In the genomic region with DNA sequence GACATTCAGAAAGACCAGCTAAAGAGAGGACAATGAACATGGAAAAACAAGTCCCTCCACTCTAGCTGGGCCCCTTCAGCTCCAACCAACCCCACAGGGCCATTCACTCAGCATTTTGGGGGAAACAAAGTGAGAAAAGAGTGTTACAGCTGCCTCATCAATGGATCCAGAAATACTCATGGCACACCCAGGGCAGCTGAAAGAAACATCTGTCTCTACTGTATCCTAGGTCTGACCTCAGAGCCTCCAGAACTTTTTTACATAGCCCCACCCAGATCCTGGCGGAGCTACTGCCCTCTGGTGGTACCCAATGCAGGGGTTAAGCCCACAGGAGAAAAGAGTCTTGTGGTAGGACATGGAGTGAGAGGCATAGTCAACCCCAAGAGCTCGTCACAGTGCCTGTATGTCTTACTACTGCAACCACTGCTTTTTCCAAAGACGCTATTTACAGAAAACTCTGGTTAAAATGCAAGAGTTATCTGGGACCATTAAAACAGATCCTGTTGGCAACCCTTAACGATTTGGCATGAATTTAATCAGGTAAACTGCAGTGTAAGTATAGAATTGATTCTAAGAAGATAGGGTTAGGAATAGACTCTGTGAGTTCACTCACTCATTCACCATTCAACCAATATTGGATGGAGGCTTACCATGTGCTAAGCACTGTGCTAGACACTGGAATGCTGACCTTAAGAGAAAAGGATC, we compare ENCODE assay signal across 1 cellular context.
TF ChIP-seq lines count a peak whose summit lies in the region.

No MANE protein-coding gene starts in this region.

TF ChIP-seq in HepG2, 621 proteins besides CTCF, POLR2A, EP300 and RAD21 (continued from another document and continues in another):
- TF ChIP-seq RXRA (CRISPR knock-in tag; IDR thresholded peaks at IDR 0.05) (peak; percentile 31; the same call in 1 of the 2 replicates), ZNF720 (CRISPR knock-in tag; IDR thresholded peaks at IDR 0.05) (no peak), ZNF841 (CRISPR knock-in tag; IDR thresholded peaks at IDR 0.05; ENCODE audit: borderline replicate concordance) (no peak), RFX3 (CRISPR knock-in tag; IDR thresholded peaks at IDR 0.05) (no peak), ZNF549 (CRISPR knock-in tag; IDR thresholded peaks at IDR 0.05) (no peak), TGIF2 (CRISPR knock-in tag; IDR thresholded peaks at IDR 0.05) (0 out of 2 replicates have a peak, but pooled peaks have one; percentile 23), ZNF333 (CRISPR knock-in tag; IDR thresholded peaks at IDR 0.05; ENCODE audit: borderline replicate concordance) (no peak), MBNL3 (CRISPR knock-in tag; conservative IDR thresholded peaks at IDR 0.05) (no peak), ZSCAN25 (CRISPR knock-in tag; IDR thresholded peaks at IDR 0.05) (no peak), ZNF253 (CRISPR knock-in tag; IDR thresholded peaks at IDR 0.05; ENCODE audit: borderline replicate concordance) (no peak), REL (CRISPR knock-in tag; conservative IDR thresholded peaks at IDR 0.05) (no peak), TEAD3 (CRISPR knock-in tag; optimal IDR thresholded peaks at IDR 0.05; ENCODE audit: borderline replicate concordance) (peak; percentile 53), MAF1 (CRISPR knock-in tag; IDR thresholded peaks at IDR 0.05; ENCODE audit: borderline replicate concordance) (no peak), SMAD9 (CRISPR knock-in tag; IDR thresholded peaks at IDR 0.05) (0 out of 2 replicates have a peak, but pooled peaks have one; percentile 24), BORCS8-MEF2B (CRISPR knock-in tag; IDR thresholded peaks at IDR 0.05) (no peak), KDM2A (CRISPR knock-in tag; IDR thresholded peaks at IDR 0.05; ENCODE audit: borderline replicate concordance, low read depth) (peak; percentile 64), THAP11 (CRISPR knock-in tag; IDR thresholded peaks at IDR 0.05) (0 out of 2 replicates have a peak, but pooled peaks have one; percentile 25), ZNF672 (CRISPR knock-in tag; IDR thresholded peaks at IDR 0.05) (no peak), HNF4G (IDR thresholded peaks at IDR 0.05; ENCODE audit: borderline replicate concordance, low read depth, low read length) (no peak), HNF4G (CRISPR knock-in tag; IDR thresholded peaks at IDR 0.05; ENCODE audit: borderline replicate concordance, low read depth) (no peak), MAFK (conservative IDR thresholded peaks at IDR 0.05 in 1 of 2, IDR thresholded peaks at IDR 0.05 in 1 of 2; ENCODE audit: low read length in 2 of 2) (no peak), MAZ (IDR thresholded peaks at IDR 0.05; ENCODE audit: borderline replicate concordance, low read depth, low read length) (peak; percentile 57; the same call in 1 of the 2 replicates), MAZ (CRISPR knock-in tag; IDR thresholded peaks at IDR 0.05; ENCODE audit: low read depth) (0 out of 2 replicates have a peak, but pooled peaks have one; percentile 49), RARA (CRISPR knock-in tag; IDR thresholded peaks at IDR 0.05) (peak; percentile 35), ZFP37 (CRISPR knock-in tag; IDR thresholded peaks at IDR 0.05; ENCODE audit: borderline replicate concordance) (0 out of 2 replicates have a peak, but pooled peaks have one; percentile 16), KLF11 (CRISPR knock-in tag; IDR thresholded peaks at IDR 0.05) (0 out of 2 replicates have a peak, but pooled peaks have one; percentile 11), GPN1 (CRISPR knock-in tag; IDR thresholded peaks at IDR 0.05; ENCODE audit: borderline replicate concordance) (no peak), ZNF772 (CRISPR knock-in tag; IDR thresholded peaks at IDR 0.05) (0 out of 2 replicates have a peak, but pooled peaks have one; percentile 28), NR2F1 (CRISPR knock-in tag; IDR thresholded peaks at IDR 0.05) (0 out of 4 replicates have a peak, but pooled peaks of 1 of the 2 experiments have one; percentile 38), HNRNPLL (IDR thresholded peaks at IDR 0.05; ENCODE audit: low read depth, low read length, poor library complexity, severe bottlenecking) (no peak), RFX5 (IDR thresholded peaks at IDR 0.05; ENCODE audit: low read depth, low read length) (no peak)
- TF ChIP-seq, protein P1, sequence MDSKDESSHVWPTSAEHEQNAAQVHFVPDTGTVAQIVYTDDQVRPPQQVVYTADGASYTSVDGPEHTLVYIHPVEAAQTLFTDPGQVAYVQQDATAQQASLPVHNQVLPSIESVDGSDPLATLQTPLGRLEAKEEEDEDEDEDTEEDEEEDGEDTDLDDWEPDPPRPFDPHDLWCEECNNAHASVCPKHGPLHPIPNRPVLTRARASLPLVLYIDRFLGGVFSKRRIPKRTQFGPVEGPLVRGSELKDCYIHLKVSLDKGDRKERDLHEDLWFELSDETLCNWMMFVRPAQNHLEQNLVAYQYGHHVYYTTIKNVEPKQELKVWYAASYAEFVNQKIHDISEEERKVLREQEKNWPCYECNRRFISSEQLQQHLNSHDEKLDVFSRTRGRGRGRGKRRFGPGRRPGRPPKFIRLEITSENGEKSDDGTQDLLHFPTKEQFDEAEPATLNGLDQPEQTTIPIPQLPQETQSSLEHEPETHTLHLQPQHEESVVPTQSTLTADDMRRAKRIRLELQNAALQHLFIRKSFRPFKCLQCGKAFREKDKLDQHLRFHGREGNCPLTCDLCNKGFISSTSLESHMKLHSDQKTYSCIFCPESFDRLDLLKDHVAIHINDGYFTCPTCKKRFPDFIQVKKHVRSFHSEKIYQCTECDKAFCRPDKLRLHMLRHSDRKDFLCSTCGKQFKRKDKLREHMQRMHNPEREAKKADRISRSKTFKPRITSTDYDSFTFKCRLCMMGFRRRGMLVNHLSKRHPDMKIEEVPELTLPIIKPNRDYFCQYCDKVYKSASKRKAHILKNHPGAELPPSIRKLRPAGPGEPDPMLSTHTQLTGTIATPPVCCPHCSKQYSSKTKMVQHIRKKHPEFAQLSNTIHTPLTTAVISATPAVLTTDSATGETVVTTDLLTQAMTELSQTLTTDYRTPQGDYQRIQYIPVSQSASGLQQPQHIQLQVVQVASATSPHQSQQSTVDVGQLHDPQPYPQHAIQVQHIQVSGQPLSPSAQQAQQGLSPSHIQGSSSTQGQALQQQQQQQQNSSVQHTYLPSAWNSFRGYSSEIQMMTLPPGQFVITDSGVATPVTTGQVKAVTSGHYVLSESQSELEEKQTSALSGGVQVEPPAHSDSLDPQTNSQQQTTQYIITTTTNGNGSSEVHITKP (CRISPR knock-in tag; IDR thresholded peaks at IDR 0.05; ENCODE audit: low read depth) = no peak
- TF ChIP-seq, protein P2, sequence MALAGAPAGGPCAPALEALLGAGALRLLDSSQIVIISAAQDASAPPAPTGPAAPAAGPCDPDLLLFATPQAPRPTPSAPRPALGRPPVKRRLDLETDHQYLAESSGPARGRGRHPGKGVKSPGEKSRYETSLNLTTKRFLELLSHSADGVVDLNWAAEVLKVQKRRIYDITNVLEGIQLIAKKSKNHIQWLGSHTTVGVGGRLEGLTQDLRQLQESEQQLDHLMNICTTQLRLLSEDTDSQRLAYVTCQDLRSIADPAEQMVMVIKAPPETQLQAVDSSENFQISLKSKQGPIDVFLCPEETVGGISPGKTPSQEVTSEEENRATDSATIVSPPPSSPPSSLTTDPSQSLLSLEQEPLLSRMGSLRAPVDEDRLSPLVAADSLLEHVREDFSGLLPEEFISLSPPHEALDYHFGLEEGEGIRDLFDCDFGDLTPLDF (CRISPR knock-in tag; IDR thresholded peaks at IDR 0.05) = no peak
- TF ChIP-seq, protein P3, sequence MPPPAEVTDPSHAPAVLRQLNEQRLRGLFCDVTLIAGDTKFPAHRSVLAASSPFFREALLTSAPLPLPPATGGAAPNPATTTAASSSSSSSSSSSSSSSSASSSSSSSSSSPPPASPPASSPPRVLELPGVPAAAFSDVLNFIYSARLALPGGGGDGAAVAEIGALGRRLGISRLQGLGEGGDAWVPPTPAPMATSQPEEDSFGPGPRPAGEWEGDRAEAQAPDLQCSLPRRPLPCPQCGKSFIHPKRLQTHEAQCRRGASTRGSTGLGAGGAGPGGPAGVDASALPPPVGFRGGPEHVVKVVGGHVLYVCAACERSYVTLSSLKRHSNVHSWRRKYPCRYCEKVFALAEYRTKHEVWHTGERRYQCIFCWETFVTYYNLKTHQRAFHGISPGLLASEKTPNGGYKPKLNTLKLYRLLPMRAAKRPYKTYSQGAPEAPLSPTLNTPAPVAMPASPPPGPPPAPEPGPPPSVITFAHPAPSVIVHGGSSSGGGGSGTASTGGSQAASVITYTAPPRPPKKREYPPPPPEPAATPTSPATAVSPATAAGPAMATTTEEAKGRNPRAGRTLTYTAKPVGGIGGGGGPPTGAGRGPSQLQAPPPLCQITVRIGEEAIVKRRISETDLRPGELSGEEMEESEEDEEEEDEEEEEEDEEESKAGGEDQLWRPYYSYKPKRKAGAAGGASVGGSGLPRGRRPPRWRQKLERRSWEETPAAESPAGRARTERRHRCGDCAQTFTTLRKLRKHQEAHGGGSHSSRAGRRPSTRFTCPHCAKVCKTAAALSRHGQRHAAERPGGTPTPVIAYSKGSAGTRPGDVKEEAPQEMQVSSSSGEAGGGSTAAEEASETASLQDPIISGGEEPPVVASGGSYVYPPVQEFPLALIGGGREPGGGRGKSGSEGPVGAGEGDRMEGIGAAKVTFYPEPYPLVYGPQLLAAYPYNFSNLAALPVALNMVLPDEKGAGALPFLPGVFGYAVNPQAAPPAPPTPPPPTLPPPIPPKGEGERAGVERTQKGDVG (CRISPR knock-in tag; IDR thresholded peaks at IDR 0.05; ENCODE audit: borderline replicate concordance) = no peak
- TF ChIP-seq, protein P4, sequence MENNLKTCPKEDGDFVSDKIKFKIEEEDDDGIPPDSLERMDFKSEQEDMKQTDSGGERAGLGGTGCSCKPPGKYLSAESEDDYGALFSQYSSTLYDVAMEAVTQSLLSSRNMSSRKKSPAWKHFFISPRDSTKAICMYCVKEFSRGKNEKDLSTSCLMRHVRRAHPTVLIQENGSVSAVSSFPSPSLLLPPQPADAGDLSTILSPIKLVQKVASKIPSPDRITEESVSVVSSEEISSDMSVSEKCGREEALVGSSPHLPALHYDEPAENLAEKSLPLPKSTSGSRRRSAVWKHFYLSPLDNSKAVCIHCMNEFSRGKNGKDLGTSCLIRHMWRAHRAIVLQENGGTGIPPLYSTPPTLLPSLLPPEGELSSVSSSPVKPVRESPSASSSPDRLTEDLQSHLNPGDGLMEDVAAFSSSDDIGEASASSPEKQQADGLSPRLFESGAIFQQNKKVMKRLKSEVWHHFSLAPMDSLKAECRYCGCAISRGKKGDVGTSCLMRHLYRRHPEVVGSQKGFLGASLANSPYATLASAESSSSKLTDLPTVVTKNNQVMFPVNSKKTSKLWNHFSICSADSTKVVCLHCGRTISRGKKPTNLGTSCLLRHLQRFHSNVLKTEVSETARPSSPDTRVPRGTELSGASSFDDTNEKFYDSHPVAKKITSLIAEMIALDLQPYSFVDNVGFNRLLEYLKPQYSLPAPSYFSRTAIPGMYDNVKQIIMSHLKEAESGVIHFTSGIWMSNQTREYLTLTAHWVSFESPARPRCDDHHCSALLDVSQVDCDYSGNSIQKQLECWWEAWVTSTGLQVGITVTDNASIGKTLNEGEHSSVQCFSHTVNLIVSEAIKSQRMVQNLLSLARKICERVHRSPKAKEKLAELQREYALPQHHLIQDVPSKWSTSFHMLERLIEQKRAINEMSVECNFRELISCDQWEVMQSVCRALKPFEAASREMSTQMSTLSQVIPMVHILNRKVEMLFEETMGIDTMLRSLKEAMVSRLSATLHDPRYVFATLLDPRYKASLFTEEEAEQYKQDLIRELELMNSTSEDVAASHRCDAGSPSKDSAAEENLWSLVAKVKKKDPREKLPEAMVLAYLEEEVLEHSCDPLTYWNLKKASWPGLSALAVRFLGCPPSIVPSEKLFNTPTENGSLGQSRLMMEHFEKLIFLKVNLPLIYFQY (CRISPR knock-in tag; IDR thresholded peaks at IDR 0.05; ENCODE audit: borderline replicate concordance) = peak; percentile 23; the same call in 1 of the 2 replicates
- TF ChIP-seq, protein P5, sequence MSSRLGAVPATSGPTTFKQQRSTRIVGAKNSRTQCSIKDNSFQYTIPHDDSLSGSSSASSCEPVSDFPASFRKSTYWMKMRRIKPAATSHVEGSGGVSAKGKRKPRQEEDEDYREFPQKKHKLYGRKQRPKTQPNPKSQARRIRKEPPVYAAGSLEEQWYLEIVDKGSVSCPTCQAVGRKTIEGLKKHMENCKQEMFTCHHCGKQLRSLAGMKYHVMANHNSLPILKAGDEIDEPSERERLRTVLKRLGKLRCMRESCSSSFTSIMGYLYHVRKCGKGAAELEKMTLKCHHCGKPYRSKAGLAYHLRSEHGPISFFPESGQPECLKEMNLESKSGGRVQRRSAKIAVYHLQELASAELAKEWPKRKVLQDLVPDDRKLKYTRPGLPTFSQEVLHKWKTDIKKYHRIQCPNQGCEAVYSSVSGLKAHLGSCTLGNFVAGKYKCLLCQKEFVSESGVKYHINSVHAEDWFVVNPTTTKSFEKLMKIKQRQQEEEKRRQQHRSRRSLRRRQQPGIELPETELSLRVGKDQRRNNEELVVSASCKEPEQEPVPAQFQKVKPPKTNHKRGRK (CRISPR knock-in tag; IDR thresholded peaks at IDR 0.05) = no peak
- TF ChIP-seq, protein P6, sequence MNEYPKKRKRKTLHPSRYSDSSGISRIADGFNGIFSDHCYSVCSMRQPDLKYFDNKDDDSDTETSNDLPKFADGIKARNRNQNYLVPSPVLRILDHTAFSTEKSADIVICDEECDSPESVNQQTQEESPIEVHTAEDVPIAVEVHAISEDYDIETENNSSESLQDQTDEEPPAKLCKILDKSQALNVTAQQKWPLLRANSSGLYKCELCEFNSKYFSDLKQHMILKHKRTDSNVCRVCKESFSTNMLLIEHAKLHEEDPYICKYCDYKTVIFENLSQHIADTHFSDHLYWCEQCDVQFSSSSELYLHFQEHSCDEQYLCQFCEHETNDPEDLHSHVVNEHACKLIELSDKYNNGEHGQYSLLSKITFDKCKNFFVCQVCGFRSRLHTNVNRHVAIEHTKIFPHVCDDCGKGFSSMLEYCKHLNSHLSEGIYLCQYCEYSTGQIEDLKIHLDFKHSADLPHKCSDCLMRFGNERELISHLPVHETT (CRISPR knock-in tag; conservative IDR thresholded peaks at IDR 0.05) = 0 out of 2 replicates have a peak, but pooled peaks have one; percentile 32
- TF ChIP-seq, protein P7, sequence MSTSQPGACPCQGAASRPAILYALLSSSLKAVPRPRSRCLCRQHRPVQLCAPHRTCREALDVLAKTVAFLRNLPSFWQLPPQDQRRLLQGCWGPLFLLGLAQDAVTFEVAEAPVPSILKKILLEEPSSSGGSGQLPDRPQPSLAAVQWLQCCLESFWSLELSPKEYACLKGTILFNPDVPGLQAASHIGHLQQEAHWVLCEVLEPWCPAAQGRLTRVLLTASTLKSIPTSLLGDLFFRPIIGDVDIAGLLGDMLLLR (CRISPR knock-in tag; IDR thresholded peaks at IDR 0.05) = no peak
